8 cellular contexts compared by ENCODE assay signal in the genomic region with DNA sequence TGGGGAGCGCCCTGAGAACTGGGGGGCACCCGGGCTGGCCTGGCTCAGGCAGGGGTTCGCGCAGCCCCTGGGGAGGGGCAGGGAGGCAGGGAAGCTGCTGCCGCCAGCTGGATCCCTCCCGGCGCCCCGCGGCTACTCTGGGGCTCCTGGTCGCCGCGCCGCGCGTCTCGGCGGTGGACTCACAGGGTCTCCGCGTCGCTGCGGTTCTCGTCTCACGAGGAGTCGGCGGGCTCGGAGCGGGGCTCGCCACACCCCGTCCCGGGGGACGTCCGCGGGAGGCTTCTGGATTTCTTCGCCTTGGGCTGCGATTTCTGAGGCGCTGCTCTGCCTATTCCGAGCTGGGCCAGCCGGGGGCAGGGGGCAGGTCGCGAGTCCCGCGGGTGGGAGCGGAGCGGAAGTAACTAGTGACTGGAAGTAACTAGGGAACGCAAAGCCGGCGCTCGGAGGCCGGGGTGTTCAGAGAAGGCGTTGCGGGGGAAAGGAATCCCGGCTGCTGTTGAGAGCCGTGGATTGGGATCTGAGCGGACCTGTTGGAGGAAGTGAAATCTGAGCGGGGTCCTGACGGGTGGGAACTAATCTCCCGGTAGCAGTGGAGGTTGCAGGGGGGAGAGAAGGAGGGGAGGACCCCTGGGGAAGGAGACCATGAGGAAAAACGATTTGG. TPM values are rescaled to one million over a fixed set of nuclear protein-coding genes. Genes with fewer than 3 reads are reported as not detected.
DNase-seq lines count a peak whose midpoint lies in the region; ATAC-seq and TF ChIP-seq lines count a peak whose summit lies in the region.

No MANE protein-coding gene starts in this region.

- in situ Hi-C loops in astrocyte of the cerebellum (cut with HindIII; ENCODE audit: low sequenced_read_pairs): no loop called here

- H3K4me1 Mint-ChIP-seq in T-helper 17 cell: peaks cover 9% of the 10 kb centered on the region

- ATAC-seq in T-helper 17 cell (peak; percentile 43), sciatic nerve (peak; percentile 62)

- no peak for TF ChIP-seq CTCF in astrocyte of the cerebellum (IDR thresholded peaks at IDR 0.05; ENCODE audit: low read depth, low read length, missing control alignments)

- no peaks in the 10 kb centered on the region for H3K27me3 Mint-ChIP-seq in T-helper 17 cell

- peaks cover 2% of the 10 kb centered on the region for H3K27me3 ChIP-seq in H7 (ENCODE audit: control insufficient read depth, insufficient read depth, low read length)

- peaks cover 7% of the 10 kb centered on the region for H3K36me3 Mint-ChIP-seq in T-helper 17 cell (ENCODE audit: low read depth)

- H3K4me3 Mint-ChIP-seq in T-helper 17 cell: peak overlapping the region; percentile 95

- intact Hi-C loops in sciatic nerve (cut with DNase I): no loop called here

- H3K36me3 ChIP-seq in H7 (replicated peaks; ENCODE audit: control insufficient read depth, insufficient read depth, low read length): no peaks in the 10 kb centered on the region

- H3K4me3 ChIP-seq in GM08714 (ENCODE audit: low read length): peak overlapping the region; percentile 75
- peak overlapping the region; percentile 92 for H3K4me3 ChIP-seq in H7 (ENCODE audit: insufficient read depth, low read depth, low read length)
- H3K4me3 ChIP-seq in astrocyte of the cerebellum (ENCODE audit: low read depth, low read length): peak overlapping the region; percentile 92

- no peak for DNase-seq in H7
- peak; percentile 74 for DNase-seq in LoVo (ENCODE audit: low spot score)
- DNase-seq in T-helper 17 cell: peak; percentile 24 to 54 (median 40)
- DNase-seq in astrocyte of the cerebellum (ENCODE audit: low read depth): no peak
- DNase-seq in hippocampal formation (lab: John Stamatoyannopoulos, UW): peak; percentile 17 to 40
- peak; percentile 88 for DNase-seq in sciatic nerve (ENCODE audit: low spot score)
- no peak for DNase-seq in OCI-M2 (lab: John Stamatoyannopoulos, UW; ENCODE audit: unreplicated experiment)

- peaks cover 2% of the 10 kb centered on the region for H3K9me3 ChIP-seq in T-helper 17 cell (ENCODE audit: control insufficient read depth, low read length, poor library complexity, severe bottlenecking)

- H3K27ac Mint-ChIP-seq in T-helper 17 cell: peak overlapping the region; percentile 91

RNA-seq across cellular contexts. Expression of gene CYSTM1, which starts 0.5 kb away (rescaled TPM):
- 55.5 and 61.1 TPM in 2 replicates for total RNA-seq in H7 (2014; rRNA removed; shearing (Covaris generic))
- total RNA-seq in T-helper 17 cell (1 to 10 TPM; 7.8 to 8.8 TPM), sciatic nerve (49.5 TPM)

RNA-seq across cellular contexts. Expression of gene IGIP, which starts 49.8 kb away (rescaled TPM):
- total RNA-seq in H7 (2014; rRNA removed; shearing (Covaris generic)): 0.48 and 1.0 TPM in 2 replicates
- total RNA-seq in T-helper 17 cell: 1 to 10 TPM; 3.2 to 3.7 TPM
- 34.7 TPM for total RNA-seq in sciatic nerve

Comparison
In these comparisons a context has a peak if more than half of its experiments do, and no peak if none do; other contexts are left out.
1. DNase-seq: peak in LoVo (single experiment), T-helper 17 cell (3 of 3), hippocampal formation (2 of 2) and sciatic nerve (single experiment); none in H7 (single experiment), astrocyte of the cerebellum (single experiment) and OCI-M2 (single experiment).
2. Peak in every context shown above with its lines, with median percentiles within 50 percentile points of each other: H3K4me3 ChIP-seq.